Comparison of ENCODE assay signal across 2 cellular contexts in the genomic region with DNA sequence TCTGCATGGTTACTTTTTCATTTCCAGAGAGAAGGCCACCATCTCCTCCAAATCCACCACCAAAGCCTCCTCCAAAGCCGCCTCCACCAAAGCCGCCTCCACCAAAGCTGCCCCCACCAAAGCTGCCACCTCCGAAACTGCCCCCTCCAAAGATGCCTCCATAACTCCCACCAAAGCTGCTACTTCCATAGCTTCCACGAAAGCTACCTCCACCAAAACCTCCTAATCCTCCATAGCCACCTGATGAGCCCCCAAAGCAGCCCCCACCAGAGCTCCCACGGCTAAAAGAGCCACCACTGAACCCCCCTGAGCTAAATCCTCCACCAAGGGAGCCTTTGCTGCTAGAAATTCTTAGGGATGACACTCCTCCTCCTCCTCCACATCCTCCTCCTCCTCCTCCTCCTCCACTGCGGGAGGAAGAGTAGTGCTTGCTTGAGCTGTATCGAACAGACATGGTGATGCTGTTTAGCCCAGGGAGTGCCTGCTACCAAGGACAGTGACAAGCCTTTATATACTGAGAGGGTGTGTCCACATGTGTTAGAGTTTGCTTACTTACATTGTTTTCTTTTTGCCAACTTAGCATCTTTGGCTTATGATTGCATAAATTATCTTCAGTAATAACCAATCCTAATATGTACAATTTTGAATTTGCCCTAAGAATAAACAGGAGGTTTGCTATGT.
TF ChIP-seq lines count a peak whose summit lies in the region.

A gene (minus strand): TSS at position 483 of the 681 bp plus-strand sequence. CDS start 29 bp downstream, at position 454.

TF ChIP-seq in GM12878, 131 proteins besides CTCF, POLR2A, EP300 and RAD21:
- no peak for TF ChIP-seq WRNIP1 (IDR thresholded peaks at IDR 0.05; ENCODE audit: borderline replicate concordance, low read depth, low read length)
- no peak for TF ChIP-seq POU2F2 (IDR thresholded peaks at IDR 0.05; ENCODE audit: borderline replicate concordance, low read depth, low read length)
- TF ChIP-seq SREBF1 (IDR thresholded peaks at IDR 0.05; ENCODE audit: low read length): no peak
- TF ChIP-seq, protein P1, sequence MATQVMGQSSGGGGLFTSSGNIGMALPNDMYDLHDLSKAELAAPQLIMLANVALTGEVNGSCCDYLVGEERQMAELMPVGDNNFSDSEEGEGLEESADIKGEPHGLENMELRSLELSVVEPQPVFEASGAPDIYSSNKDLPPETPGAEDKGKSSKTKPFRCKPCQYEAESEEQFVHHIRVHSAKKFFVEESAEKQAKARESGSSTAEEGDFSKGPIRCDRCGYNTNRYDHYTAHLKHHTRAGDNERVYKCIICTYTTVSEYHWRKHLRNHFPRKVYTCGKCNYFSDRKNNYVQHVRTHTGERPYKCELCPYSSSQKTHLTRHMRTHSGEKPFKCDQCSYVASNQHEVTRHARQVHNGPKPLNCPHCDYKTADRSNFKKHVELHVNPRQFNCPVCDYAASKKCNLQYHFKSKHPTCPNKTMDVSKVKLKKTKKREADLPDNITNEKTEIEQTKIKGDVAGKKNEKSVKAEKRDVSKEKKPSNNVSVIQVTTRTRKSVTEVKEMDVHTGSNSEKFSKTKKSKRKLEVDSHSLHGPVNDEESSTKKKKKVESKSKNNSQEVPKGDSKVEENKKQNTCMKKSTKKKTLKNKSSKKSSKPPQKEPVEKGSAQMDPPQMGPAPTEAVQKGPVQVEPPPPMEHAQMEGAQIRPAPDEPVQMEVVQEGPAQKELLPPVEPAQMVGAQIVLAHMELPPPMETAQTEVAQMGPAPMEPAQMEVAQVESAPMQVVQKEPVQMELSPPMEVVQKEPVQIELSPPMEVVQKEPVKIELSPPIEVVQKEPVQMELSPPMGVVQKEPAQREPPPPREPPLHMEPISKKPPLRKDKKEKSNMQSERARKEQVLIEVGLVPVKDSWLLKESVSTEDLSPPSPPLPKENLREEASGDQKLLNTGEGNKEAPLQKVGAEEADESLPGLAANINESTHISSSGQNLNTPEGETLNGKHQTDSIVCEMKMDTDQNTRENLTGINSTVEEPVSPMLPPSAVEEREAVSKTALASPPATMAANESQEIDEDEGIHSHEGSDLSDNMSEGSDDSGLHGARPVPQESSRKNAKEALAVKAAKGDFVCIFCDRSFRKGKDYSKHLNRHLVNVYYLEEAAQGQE (IDR thresholded peaks at IDR 0.05; ENCODE audit: low read depth, low read length): peak; percentile 62; the same call in 1 of the 2 replicates

TF ChIP-seq in HepG2, 621 proteins besides CTCF, POLR2A, EP300 and RAD21:
- peak; percentile 58 to 69; a peak in 3 of 4 replicates for TF ChIP-seq MAFK (conservative IDR thresholded peaks at IDR 0.05 in 1 of 2, IDR thresholded peaks at IDR 0.05 in 1 of 2; ENCODE audit: low read length in 2 of 2)
- no peak for TF ChIP-seq ISL2 (CRISPR knock-in tag; IDR thresholded peaks at IDR 0.05)
- TF ChIP-seq RXRB (CRISPR knock-in tag; IDR thresholded peaks at IDR 0.05; ENCODE audit: borderline replicate concordance): no peak
- TF ChIP-seq ZNF891 (CRISPR knock-in tag; IDR thresholded peaks at IDR 0.05): no peak
- TF ChIP-seq ZNF644 (CRISPR knock-in tag; IDR thresholded peaks at IDR 0.05; ENCODE audit: low read depth): no peak
- TF ChIP-seq, protein P2, sequence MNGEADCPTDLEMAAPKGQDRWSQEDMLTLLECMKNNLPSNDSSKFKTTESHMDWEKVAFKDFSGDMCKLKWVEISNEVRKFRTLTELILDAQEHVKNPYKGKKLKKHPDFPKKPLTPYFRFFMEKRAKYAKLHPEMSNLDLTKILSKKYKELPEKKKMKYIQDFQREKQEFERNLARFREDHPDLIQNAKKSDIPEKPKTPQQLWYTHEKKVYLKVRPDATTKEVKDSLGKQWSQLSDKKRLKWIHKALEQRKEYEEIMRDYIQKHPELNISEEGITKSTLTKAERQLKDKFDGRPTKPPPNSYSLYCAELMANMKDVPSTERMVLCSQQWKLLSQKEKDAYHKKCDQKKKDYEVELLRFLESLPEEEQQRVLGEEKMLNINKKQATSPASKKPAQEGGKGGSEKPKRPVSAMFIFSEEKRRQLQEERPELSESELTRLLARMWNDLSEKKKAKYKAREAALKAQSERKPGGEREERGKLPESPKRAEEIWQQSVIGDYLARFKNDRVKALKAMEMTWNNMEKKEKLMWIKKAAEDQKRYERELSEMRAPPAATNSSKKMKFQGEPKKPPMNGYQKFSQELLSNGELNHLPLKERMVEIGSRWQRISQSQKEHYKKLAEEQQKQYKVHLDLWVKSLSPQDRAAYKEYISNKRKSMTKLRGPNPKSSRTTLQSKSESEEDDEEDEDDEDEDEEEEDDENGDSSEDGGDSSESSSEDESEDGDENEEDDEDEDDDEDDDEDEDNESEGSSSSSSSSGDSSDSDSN (CRISPR knock-in tag; IDR thresholded peaks at IDR 0.05): no peak
- TF ChIP-seq FOXO1 (CRISPR knock-in tag; IDR thresholded peaks at IDR 0.05): no peak
- TF ChIP-seq, protein P1 (IDR thresholded peaks at IDR 0.05; ENCODE audit: borderline replicate concordance in 1 of 2, low read depth in 1 of 2, low read length in 2 of 2): peak in 1 of 2 experiments; percentile 74; a peak in 1 of 4 replicates
- TF ChIP-seq MAFF (IDR thresholded peaks at IDR 0.05; ENCODE audit: low read depth, low read length): peak; percentile 66
- no peak for TF ChIP-seq ZNF749 (CRISPR knock-in tag; IDR thresholded peaks at IDR 0.05; ENCODE audit: borderline replicate concordance)
- TF ChIP-seq ZNF205 (CRISPR knock-in tag; IDR thresholded peaks at IDR 0.05): no peak
- no peak for TF ChIP-seq NFE2 (CRISPR knock-in tag; IDR thresholded peaks at IDR 0.05)
- no peak for TF ChIP-seq PHF8 (CRISPR knock-in tag; IDR thresholded peaks at IDR 0.05)
- no peak for TF ChIP-seq PHF5A (CRISPR knock-in tag; IDR thresholded peaks at IDR 0.05; ENCODE audit: low read depth, unreplicated experiment)
- no peak for TF ChIP-seq ZNF264 (CRISPR knock-in tag; IDR thresholded peaks at IDR 0.05)
- TF ChIP-seq, protein P3, sequence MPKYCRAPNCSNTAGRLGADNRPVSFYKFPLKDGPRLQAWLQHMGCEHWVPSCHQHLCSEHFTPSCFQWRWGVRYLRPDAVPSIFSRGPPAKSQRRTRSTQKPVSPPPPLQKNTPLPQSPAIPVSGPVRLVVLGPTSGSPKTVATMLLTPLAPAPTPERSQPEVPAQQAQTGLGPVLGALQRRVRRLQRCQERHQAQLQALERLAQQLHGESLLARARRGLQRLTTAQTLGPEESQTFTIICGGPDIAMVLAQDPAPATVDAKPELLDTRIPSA (CRISPR knock-in tag; IDR thresholded peaks at IDR 0.05; ENCODE audit: borderline replicate concordance): no peak
- no peak for TF ChIP-seq DNMT1 (CRISPR knock-in tag; IDR thresholded peaks at IDR 0.05)
- TF ChIP-seq, protein P4, sequence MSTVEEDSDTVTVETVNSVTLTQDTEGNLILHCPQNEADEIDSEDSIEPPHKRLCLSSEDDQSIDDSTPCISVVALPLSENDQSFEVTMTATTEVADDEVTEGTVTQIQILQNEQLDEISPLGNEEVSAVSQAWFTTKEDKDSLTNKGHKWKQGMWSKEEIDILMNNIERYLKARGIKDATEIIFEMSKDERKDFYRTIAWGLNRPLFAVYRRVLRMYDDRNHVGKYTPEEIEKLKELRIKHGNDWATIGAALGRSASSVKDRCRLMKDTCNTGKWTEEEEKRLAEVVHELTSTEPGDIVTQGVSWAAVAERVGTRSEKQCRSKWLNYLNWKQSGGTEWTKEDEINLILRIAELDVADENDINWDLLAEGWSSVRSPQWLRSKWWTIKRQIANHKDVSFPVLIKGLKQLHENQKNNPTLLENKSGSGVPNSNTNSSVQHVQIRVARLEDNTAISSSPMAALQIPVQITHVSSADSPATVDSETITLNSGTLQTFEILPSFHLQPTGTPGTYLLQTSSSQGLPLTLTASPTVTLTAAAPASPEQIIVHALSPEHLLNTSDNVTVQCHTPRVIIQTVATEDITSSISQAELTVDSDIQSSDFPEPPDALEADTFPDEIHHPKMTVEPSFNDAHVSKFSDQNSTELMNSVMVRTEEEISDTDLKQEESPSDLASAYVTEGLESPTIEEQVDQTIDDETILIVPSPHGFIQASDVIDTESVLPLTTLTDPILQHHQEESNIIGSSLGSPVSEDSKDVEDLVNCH (CRISPR knock-in tag; IDR thresholded peaks at IDR 0.05): no peak
